1 cellular context compared by ENCODE assay signal in the genomic region with DNA sequence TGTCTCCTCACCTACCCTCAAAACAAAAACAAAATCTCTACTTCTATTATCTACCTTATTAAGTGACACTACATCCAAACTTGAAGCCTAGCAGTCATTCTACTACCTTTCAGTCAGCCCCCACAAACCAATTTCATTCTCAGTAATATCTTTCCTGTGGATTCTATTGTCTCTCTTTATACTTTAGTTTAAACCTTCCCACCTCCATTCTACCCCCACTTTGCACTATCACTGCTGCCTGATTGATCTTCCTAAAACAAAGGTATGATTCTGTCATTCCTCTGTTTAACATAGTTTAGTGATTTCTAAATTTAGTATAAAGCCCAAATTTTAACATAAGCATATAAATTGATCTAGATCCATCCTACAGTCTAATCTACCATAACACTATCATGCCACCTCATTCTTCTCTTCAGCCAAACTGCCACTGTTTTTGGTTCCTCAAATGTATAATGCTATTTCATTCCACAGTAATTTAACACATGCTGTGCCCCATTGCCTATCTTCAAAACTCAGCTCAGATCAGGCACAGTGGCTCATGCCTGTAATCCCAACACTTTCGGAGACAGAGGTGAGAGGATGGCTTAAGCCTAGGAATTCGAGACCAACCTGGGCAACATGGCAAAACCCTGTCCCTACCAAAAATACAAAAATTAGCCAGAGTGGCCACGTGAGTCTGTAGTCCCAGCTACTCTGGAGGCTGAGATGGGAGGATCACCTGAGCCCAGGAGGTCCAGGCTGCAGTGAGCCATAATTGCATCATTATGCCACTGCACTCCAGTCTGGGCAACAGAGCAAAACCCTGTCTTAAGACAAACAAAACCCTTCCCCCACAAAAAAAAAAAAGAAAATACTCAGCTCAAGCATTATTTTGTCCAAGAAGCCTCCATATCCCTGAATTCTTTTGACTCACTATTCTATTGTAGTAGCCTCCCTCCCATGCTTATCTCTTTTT.
TF ChIP-seq lines count a peak whose summit lies in the region.

No MANE protein-coding gene starts in this region.

TF ChIP-seq in K562, 482 proteins besides CTCF, POLR2A, EP300 and RAD21:
- TF ChIP-seq, protein P1, sequence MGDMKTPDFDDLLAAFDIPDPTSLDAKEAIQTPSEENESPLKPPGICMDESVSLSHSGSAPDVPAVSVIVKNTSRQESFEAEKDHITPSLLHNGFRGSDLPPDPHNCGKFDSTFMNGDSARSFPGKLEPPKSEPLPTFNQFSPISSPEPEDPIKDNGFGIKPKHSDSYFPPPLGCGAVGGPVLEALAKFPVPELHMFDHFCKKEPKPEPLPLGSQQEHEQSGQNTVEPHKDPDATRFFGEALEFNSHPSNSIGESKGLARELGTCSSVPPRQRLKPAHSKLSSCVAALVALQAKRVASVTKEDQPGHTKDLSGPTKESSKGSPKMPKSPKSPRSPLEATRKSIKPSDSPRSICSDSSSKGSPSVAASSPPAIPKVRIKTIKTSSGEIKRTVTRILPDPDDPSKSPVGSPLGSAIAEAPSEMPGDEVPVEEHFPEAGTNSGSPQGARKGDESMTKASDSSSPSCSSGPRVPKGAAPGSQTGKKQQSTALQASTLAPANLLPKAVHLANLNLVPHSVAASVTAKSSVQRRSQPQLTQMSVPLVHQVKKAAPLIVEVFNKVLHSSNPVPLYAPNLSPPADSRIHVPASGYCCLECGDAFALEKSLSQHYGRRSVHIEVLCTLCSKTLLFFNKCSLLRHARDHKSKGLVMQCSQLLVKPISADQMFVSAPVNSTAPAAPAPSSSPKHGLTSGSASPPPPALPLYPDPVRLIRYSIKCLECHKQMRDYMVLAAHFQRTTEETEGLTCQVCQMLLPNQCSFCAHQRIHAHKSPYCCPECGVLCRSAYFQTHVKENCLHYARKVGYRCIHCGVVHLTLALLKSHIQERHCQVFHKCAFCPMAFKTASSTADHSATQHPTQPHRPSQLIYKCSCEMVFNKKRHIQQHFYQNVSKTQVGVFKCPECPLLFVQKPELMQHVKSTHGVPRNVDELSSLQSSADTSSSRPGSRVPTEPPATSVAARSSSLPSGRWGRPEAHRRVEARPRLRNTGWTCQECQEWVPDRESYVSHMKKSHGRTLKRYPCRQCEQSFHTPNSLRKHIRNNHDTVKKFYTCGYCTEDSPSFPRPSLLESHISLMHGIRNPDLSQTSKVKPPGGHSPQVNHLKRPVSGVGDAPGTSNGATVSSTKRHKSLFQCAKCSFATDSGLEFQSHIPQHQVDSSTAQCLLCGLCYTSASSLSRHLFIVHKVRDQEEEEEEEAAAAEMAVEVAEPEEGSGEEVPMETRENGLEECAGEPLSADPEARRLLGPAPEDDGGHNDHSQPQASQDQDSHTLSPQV (IDR thresholded peaks at IDR 0.05), result peak; percentile 63; the same call in 1 of the 2 replicates
- TF ChIP-seq, protein P2, sequence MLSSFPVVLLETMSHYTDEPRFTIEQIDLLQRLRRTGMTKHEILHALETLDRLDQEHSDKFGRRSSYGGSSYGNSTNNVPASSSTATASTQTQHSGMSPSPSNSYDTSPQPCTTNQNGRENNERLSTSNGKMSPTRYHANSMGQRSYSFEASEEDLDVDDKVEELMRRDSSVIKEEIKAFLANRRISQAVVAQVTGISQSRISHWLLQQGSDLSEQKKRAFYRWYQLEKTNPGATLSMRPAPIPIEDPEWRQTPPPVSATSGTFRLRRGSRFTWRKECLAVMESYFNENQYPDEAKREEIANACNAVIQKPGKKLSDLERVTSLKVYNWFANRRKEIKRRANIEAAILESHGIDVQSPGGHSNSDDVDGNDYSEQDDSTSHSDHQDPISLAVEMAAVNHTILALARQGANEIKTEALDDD (IDR thresholded peaks at IDR 0.05), result peak; percentile 5; the same call in 1 of the 2 replicates
- TF ChIP-seq, protein P3, sequence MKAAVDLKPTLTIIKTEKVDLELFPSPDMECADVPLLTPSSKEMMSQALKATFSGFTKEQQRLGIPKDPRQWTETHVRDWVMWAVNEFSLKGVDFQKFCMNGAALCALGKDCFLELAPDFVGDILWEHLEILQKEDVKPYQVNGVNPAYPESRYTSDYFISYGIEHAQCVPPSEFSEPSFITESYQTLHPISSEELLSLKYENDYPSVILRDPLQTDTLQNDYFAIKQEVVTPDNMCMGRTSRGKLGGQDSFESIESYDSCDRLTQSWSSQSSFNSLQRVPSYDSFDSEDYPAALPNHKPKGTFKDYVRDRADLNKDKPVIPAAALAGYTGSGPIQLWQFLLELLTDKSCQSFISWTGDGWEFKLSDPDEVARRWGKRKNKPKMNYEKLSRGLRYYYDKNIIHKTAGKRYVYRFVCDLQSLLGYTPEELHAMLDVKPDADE (conservative IDR thresholded peaks at IDR 0.05; ENCODE audit: control insufficient read depth, low read depth, low read length), result no peak
- TF ChIP-seq CHD1 (IDR thresholded peaks at IDR 0.05; ENCODE audit: low read length), result no peak
- TF ChIP-seq CEBPG (CRISPR knock-in tag; IDR thresholded peaks at IDR 0.05), result no peak; the same call in 1 of the 2 replicates
- TF ChIP-seq CEBPG (tag; conservative IDR thresholded peaks at IDR 0.05 in 1 of 2, IDR thresholded peaks at IDR 0.05 in 1 of 2), result peak; percentile 21 to 47; a peak in 1 of 4 replicates
- TF ChIP-seq, protein P4, sequence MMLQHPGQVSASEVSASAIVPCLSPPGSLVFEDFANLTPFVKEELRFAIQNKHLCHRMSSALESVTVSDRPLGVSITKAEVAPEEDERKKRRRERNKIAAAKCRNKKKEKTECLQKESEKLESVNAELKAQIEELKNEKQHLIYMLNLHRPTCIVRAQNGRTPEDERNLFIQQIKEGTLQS (IDR thresholded peaks at IDR 0.05), result peak; percentile 59
- TF ChIP-seq, protein P4 (CRISPR knock-in tag; conservative IDR thresholded peaks at IDR 0.05), result no peak
TF ChIP-seq in K562: peak in this region for 4.
